In the genomic region with DNA sequence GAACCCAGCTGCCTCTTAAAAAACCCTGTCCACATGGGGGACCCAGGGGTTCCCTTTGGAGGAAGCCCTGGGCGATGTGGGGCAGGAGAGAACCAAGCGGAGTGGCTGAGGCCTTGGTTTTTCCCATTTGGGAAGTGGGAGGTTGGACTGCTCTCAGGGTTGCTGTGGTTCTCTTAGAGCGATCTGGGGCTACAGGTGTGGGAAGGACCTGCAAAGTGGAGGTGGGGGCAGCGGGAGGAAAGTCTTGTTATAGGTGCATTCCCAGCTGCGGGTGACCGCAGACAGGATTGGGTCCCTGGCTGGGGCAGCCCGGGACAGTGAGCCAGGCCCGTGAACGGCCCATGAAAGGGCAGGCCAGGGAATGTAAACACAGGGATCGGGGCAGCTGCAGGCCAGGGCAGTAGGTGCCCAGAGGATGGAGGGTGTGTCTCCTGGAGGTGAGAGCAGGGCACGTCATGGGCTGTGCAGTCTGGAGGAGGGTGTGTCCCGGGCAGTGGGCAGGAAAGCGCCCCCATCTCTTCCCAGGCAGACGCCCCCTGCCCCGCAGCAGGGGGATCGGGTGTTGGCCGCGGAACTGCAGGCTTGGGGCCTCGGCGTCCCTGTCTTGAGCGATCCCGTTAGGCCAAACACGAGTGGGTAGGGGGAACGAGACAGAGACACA, we compare ENCODE assay signal across 8 cellular contexts. TPM values are rescaled to one million over a fixed set of nuclear protein-coding genes. Genes with fewer than 3 reads are reported as not detected.
DNase-seq lines count a peak whose midpoint lies in the region; ATAC-seq and TF ChIP-seq lines count a peak whose summit lies in the region.

No MANE protein-coding gene starts in this region.

- DNase-seq in AG08396 (ENCODE audit: low spot score) (peak; percentile 27), HuH-7.5 (ENCODE audit: low spot score) (peak; percentile 62), chondrocyte (ENCODE audit: low spot score) (no peak), mesothelial cell of epicardium (ENCODE audit: low spot score in 2 of 2, unreplicated experiment in 2 of 2) (peak in 1 of 2 experiments; percentile 45), NCI-H82 treated with DMSO at 0.1 percent for 48 hours (lab: John Stamatoyannopoulos, UW; ENCODE audit: unreplicated experiment) (no peak), NCI-H345 treated with DMSO at 0.1 percent for 48 hours (lab: John Stamatoyannopoulos, UW; ENCODE audit: unreplicated experiment) (no peak)
- no peak for DNase-seq in stimulated activated CD4-positive, alpha-beta T cell treated with anti-CD3 and anti-CD28 coated beads, Interleukin-15, amount 100 ng/mL, for 24 hours

- peaks cover 8% of the 10 kb centered on the region for H3K27me3 Mint-ChIP-seq in chondrocyte (ENCODE audit: low read depth)
- H3K27me3 Mint-ChIP-seq in mesothelial cell of epicardium (ENCODE audit: low read depth) = peaks cover 13% of the 10 kb centered on the region

- H3K27ac Mint-ChIP-seq in chondrocyte (ENCODE audit: unreplicated experiment) (peak overlapping the region; percentile 32), mesothelial cell of epicardium (peak overlapping the region; percentile 68)

- H3K4me3 Mint-ChIP-seq in chondrocyte (ENCODE audit: unreplicated experiment) (peak overlapping the region; percentile 88), mesothelial cell of epicardium (peak overlapping the region; percentile 84)

- H3K9me3 Mint-ChIP-seq in chondrocyte (ENCODE audit: low read depth) (peaks cover 6% of the 10 kb centered on the region), mesothelial cell of epicardium (peaks cover 9% of the 10 kb centered on the region)

- no peak for TF ChIP-seq CTCF in chondrocyte (IDR thresholded peaks at IDR 0.05)
- TF ChIP-seq CTCF in mesothelial cell of epicardium (IDR thresholded peaks at IDR 0.05; ENCODE audit: unreplicated experiment) = no peak

- H3K36me3 Mint-ChIP-seq in chondrocyte (ENCODE audit: low read depth) = peaks cover 13% of the 10 kb centered on the region
- H3K36me3 Mint-ChIP-seq in mesothelial cell of epicardium = peaks cover 27% of the 10 kb centered on the region

- H3K4me1 Mint-ChIP-seq in chondrocyte (ENCODE audit: low read depth) (peaks cover 18% of the 10 kb centered on the region), mesothelial cell of epicardium (peaks cover 16% of the 10 kb centered on the region)

- ATAC-seq in GM21737 (IDR thresholded peaks at IDR 0.05; ENCODE audit: unreplicated experiment) = no peak

RNA-seq across cellular contexts. Expression of a gene that starts 0.8 kb away (rescaled TPM):
- 47.8 to 51.7 TPM (median 49.4 TPM) in 3 replicates for total RNA-seq in chondrocyte
- 60.8 to 67.5 TPM (median 65.5 TPM) in 3 replicates for total RNA-seq in mesothelial cell of epicardium

RNA-seq across cellular contexts. Expression of a gene that starts 5.2 kb away (rescaled TPM):
- total RNA-seq in chondrocyte (0.32 TPM in 1 of 3 replicates, not detected in the others), mesothelial cell of epicardium (18.9 to 21.9 TPM (median 20.6 TPM) in 3 replicates)

RNA-seq across cellular contexts. Expression of a gene that starts 22.8 kb away (rescaled TPM):
- not detected in 3 replicates for total RNA-seq in chondrocyte
- 0.42 to 0.75 TPM (median 0.63 TPM) in 3 replicates for total RNA-seq in mesothelial cell of epicardium

RNA-seq across cellular contexts. Expression of a gene that starts 25.3 kb away (rescaled TPM):
- total RNA-seq in chondrocyte = 0.20 TPM in 1 of 3 replicates, not detected in the others
- total RNA-seq in mesothelial cell of epicardium = 1.2 to 1.8 TPM (median 1.6 TPM) in 3 replicates

RNA-seq across cellular contexts. Expression of a gene that starts 34.2 kb away (rescaled TPM):
- total RNA-seq in chondrocyte (182 to 191 TPM (median 187 TPM) in 3 replicates), mesothelial cell of epicardium (375 to 384 TPM (median 380 TPM) in 3 replicates)

Comparison
In these comparisons a context has a peak if more than half of its experiments do, and no peak if none do; other contexts are left out.
1. DNase-seq: peak in AG08396 (single experiment) and HuH-7.5 (single experiment); none in chondrocyte (single experiment), stimulated activated CD4-positive, alpha-beta T cell treated with anti-CD3 and anti-CD28 coated beads, Interleukin-15, amount 100 ng/mL, for 24 hours (single experiment), NCI-H82 treated with DMSO at 0.1 percent for 48 hours (single experiment) and NCI-H345 treated with DMSO at 0.1 percent for 48 hours (single experiment).
2. RNA of a gene that starts 5.2 kb away (total RNA-seq): 18.9 to 21.9 TPM in mesothelial cell of epicardium; 0.32 TPM in chondrocyte; every median in the first group is over 10 times any median in the second.